Comparison of ENCODE assay signal across 13 cellular contexts in genomic region chr5:134099288-134099872, GRCh38. TPM values are rescaled to one million over a fixed set of nuclear protein-coding genes. Genes with fewer than 3 reads are reported as not detected.
DNase-seq lines count a peak whose midpoint lies in the region; ATAC-seq and TF ChIP-seq lines count a peak whose summit lies in the region.
"Had no signal": no experiment of that assay in that cellular context is flagged by ENCODE, and none has a peak within 500 bp of the region (broad histone marks: within the 10 kb centered on the region; RNA-seq: fewer than 3 reads in every experiment).

No MANE protein-coding gene starts in this region.

- TF ChIP-seq CTCF in KMS-11 (conservative IDR thresholded peaks at IDR 0.05; ENCODE audit: low read depth, low read length) (no peak), brain (conservative IDR thresholded peaks at IDR 0.05) (no peak)

- H3K27me3 Mint-ChIP-seq in activated T-cell treated with anti-CD3 and anti-CD28 coated beads, Interleukin-2, amount 50 U/mL, for 72 hours (ENCODE audit: low read depth), result no peaks in the 10 kb centered on the region
- peaks cover 4% of the 10 kb centered on the region for H3K27me3 Mint-ChIP-seq in brain
- H3K27me3 Mint-ChIP-seq in stimulated activated memory B cell treated with anti-CD40 and anti-IgM and Interleukin-4, amounts not matched to agents 10 μg/mL and 1 μg/mL and 100 μg/mL, for 72 hours, result no peaks in the 10 kb centered on the region

- H3K27me3 ChIP-seq in KMS-11 (ENCODE audit: insufficient read depth, low read depth), result no peaks in the 10 kb centered on the region

- peak overlapping the region; percentile 8; the same call in 1 of the 2 replicates for H2AFZ ChIP-seq in KMS-11 (ENCODE audit: low read depth)
- H2AFZ ChIP-seq: GM23248 had no signal

- no peak for DNase-seq in activated T-cell treated with anti-CD3 and anti-CD28 coated beads, Interleukin-2, amount 50 U/mL, for 72 hours
- DNase-seq in activated T-cell treated with anti-CD3 and anti-CD28 coated beads, Interleukin-2, amount 50 U/mL, for 48 hours, result no peak
- no peak for DNase-seq in NCI-H524 treated with DMSO at 0.1 percent for 48 hours (lab: John Stamatoyannopoulos, UW)
- DNase-seq in inferior parietal cortex (ENCODE audit: extremely low spot score), result no peak
- no peak for DNase-seq in A172 (ENCODE audit: low spot score)
- DNase-seq: activated T-cell treated with anti-CD3 and anti-CD28 coated beads, Interleukin-2, amount 50 U/mL, for 1 hour; cerebellar nuclear complex; GM23248; KBM-7; PC-3 had no signal

- H3K36me3 Mint-ChIP-seq in activated T-cell treated with anti-CD3 and anti-CD28 coated beads, Interleukin-2, amount 50 U/mL, for 72 hours (ENCODE audit: insufficient read depth in 2 of 2), result no peaks in the 10 kb centered on the region
- no peaks in the 10 kb centered on the region for H3K36me3 Mint-ChIP-seq in brain
- H3K36me3 Mint-ChIP-seq in stimulated activated memory B cell treated with anti-CD40 and anti-IgM and Interleukin-4, amounts not matched to agents 10 μg/mL and 1 μg/mL and 100 μg/mL, for 72 hours, result no peaks in the 10 kb centered on the region

- peaks cover 92% of the 10 kb centered on the region for H3K4me1 Mint-ChIP-seq in activated T-cell treated with anti-CD3 and anti-CD28 coated beads, Interleukin-2, amount 50 U/mL, for 72 hours (ENCODE audit: low read depth)
- peaks cover 63% of the 10 kb centered on the region for H3K4me1 Mint-ChIP-seq in brain
- H3K4me1 Mint-ChIP-seq in stimulated activated memory B cell treated with anti-CD40 and anti-IgM and Interleukin-4, amounts not matched to agents 10 μg/mL and 1 μg/mL and 100 μg/mL, for 72 hours, result peaks cover 52% of the 10 kb centered on the region

- no peaks in the 10 kb centered on the region for H3K9me3 Mint-ChIP-seq in activated T-cell treated with anti-CD3 and anti-CD28 coated beads, Interleukin-2, amount 50 U/mL, for 72 hours
- H3K9me3 Mint-ChIP-seq in brain, result no peaks in the 10 kb centered on the region
- no peaks in the 10 kb centered on the region for H3K9me3 Mint-ChIP-seq in stimulated activated memory B cell treated with anti-CD40 and anti-IgM and Interleukin-4, amounts not matched to agents 10 μg/mL and 1 μg/mL and 100 μg/mL, for 72 hours

- H3K9ac ChIP-seq in KMS-11, result no peak overlapping the region
- H3K9ac ChIP-seq: GM23248 had no signal

- peak overlapping the region; percentile 32 for H3K27ac Mint-ChIP-seq in activated T-cell treated with anti-CD3 and anti-CD28 coated beads, Interleukin-2, amount 50 U/mL, for 72 hours
- peak overlapping the region in 3 of 5 experiments; percentile 77 to 86 (median 86) for H3K27ac Mint-ChIP-seq in brain
- H3K27ac Mint-ChIP-seq in stimulated activated memory B cell treated with anti-CD40 and anti-IgM and Interleukin-4, amounts not matched to agents 10 μg/mL and 1 μg/mL and 100 μg/mL, for 72 hours, result peak overlapping the region; percentile 85

- no peaks in the 10 kb centered on the region for H3K79me2 ChIP-seq in KMS-11 (ENCODE audit: insufficient read depth, low read depth)

- H3K4me1 ChIP-seq in KMS-11 (ENCODE audit: low read depth, poor library complexity, severe bottlenecking), result peaks cover 29% of the 10 kb centered on the region

- H3K36me3 ChIP-seq in KMS-11 (ENCODE audit: insufficient read depth), result no peaks in the 10 kb centered on the region

- H3K4me2 ChIP-seq in KMS-11, result peak overlapping the region; percentile 85; the same call in 1 of the 2 replicates

- no peak overlapping the region for H3K4me3 ChIP-seq in KMS-11 (IDR thresholded peaks at IDR 0.05; ENCODE audit: insufficient read depth, low read depth, low read length)
- H3K4me3 ChIP-seq: GM23248 had no signal

- H3K4me3 Mint-ChIP-seq in activated T-cell treated with anti-CD3 and anti-CD28 coated beads, Interleukin-2, amount 50 U/mL, for 72 hours, result peak overlapping the region; percentile 58 to 59
- H3K4me3 Mint-ChIP-seq in brain, result no peak overlapping the region
- no peak overlapping the region for H3K4me3 Mint-ChIP-seq in stimulated activated memory B cell treated with anti-CD40 and anti-IgM and Interleukin-4, amounts not matched to agents 10 μg/mL and 1 μg/mL and 100 μg/mL, for 72 hours

- ATAC-seq in activated T-cell treated with anti-CD3 and anti-CD28 coated beads, Interleukin-2, amount 50 U/mL, for 72 hours (replicated peaks in 1 of 2), result no peak
- peak; percentile 1 for ATAC-seq in stimulated activated memory B cell treated with anti-CD40 and anti-IgM and Interleukin-4, amounts not matched to agents 10 μg/mL and 1 μg/mL and 100 μg/mL, for 72 hours
- ATAC-seq: PC-3 had no signal

- H3K27ac ChIP-seq in KMS-11, result no peak overlapping the region
- H3K27ac ChIP-seq: GM23248 had no signal

- no peaks in the 10 kb centered on the region for H4K20me1 ChIP-seq in KMS-11 (ENCODE audit: insufficient read depth)

RNA-seq across cellular contexts. Expression of gene TCF7, which starts 15.1 kb away (rescaled TPM):
- total RNA-seq in activated T-cell treated with anti-CD3 and anti-CD28 coated beads, Interleukin-2, amount 50 U/mL, for 72 hours, result 100 to 1,000 TPM; 142 to 265 TPM
- 5.9 TPM for polyA plus RNA-seq in brain (ENCODE audit: insufficient read depth, low read depth, low replicate concordance)
- total RNA-seq in A172 (2014; rRNA removed; shearing (Covaris generic)), result 3.8 and 4.8 TPM in 2 replicates

Comparison
In these comparisons a context has a peak if more than half of its experiments do, and no peak if none do; other contexts are left out.
1. H3K27ac Mint-ChIP-seq: peak in every context shown above with its lines; median percentile 86 in brain; 85 in stimulated activated memory B cell treated with anti-CD40 and anti-IgM and Interleukin-4, amounts not matched to agents 10 μg/mL and 1 μg/mL and 100 μg/mL, for 72 hours; 32 in activated T-cell treated with anti-CD3 and anti-CD28 coated beads, Interleukin-2, amount 50 U/mL, for 72 hours.
2. H3K4me3 Mint-ChIP-seq: peak in activated T-cell treated with anti-CD3 and anti-CD28 coated beads, Interleukin-2, amount 50 U/mL, for 72 hours (2 of 2); none in brain (0 of 5) and stimulated activated memory B cell treated with anti-CD40 and anti-IgM and Interleukin-4, amounts not matched to agents 10 μg/mL and 1 μg/mL and 100 μg/mL, for 72 hours (single experiment).
3. RNA of gene TCF7, which starts 15.1 kb away (total RNA-seq): 142 to 265 TPM in activated T-cell treated with anti-CD3 and anti-CD28 coated beads, Interleukin-2, amount 50 U/mL, for 72 hours; 3.8 to 4.8 TPM in A172; every median in the first group is over 10 times any median in the second.